ENCODE assay signal across 19 cellular contexts in the genomic region with DNA sequence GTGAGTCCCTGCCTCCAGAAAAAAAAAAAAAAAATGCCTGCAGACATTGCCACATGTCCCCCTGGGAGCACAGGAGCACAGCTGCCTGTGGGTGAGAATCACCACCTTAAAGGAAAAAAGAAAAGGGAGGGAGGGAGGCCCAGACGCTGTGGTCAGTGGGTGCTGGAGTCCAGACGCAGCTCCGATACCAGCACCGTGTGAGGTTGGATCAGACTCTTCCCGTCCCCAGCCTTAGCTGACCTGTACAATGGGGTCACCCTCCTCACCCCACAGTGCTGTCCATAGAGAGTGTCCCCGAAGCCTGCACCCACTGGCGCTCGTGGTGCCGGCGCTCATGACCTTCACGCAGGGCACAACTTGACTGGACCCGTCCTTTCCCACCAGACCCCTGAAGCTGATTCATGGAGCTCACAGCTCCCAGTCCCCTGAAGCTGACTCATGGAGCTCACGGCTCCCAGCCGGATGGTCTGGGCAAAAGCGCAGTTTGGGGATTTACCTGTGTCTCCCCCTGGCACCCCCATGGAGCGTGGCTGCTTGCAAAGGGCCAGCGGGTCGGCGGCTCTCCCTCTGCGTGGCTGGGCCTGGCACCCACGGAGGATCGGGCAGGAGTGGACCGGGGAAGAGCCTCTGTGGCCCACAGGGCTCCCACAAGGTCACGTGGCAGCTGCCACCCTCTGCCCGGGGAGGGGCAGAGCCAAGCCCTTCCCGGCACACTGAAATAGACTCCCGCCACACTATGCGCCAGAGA.
"Had no signal": no experiment of that assay in that cellular context is flagged by ENCODE, and none has a peak within 500 bp of the region (broad histone marks: within the 10 kb centered on the region; RNA-seq: fewer than 3 reads in every experiment).

No MANE protein-coding gene starts in this region.

- DNase-seq: activated CD4-positive, alpha-beta T cell treated with anti-CD3 and anti-CD28 coated beads, Interleukin-2, amount 50 U/mL, for 48 hours; activated naive CD4-positive, alpha-beta T cell treated with Interleukin-2 at 50 U/mL for 16 hours; activated naive CD8-positive, alpha-beta T cell treated with anti-CD3 and anti-CD28 coated beads for 36 hours; activated T-cell treated with anti-CD3 and anti-CD28 coated beads, Interleukin-2, amount 50 U/mL, for 48 hours; foreskin fibroblast; immature natural killer cell; left ventricle myocardium inferior; natural killer cell; ovary; stimulated activated CD4-positive, alpha-beta T cell treated with anti-CD3 and anti-CD28 coated beads, Interleukin-4, amount 100 ng/mL, for 1 hour; stimulated activated naive CD4-positive, alpha-beta T cell; T-helper 9 cell; testis; trophoblast cell had no signal

- H3K36me3 ChIP-seq: left ventricle myocardium inferior, neutrophil, ovary, vagina had no signal

- H3K27me3 ChIP-seq: ovary, testis, vagina had no signal

- H3K27me3 Mint-ChIP-seq: activated naive CD8-positive, alpha-beta T cell treated with anti-CD3 and anti-CD28 coated beads for 36 hours had no signal

- H3K27ac ChIP-seq: coronary artery, left ventricle myocardium inferior, neutrophil, ovary, testis, vagina had no signal

- H3K9me3 Mint-ChIP-seq: activated naive CD8-positive, alpha-beta T cell treated with anti-CD3 and anti-CD28 coated beads for 36 hours; immature natural killer cell; natural killer cell; WTC11 had no signal

- H3K27ac Mint-ChIP-seq: activated naive CD8-positive, alpha-beta T cell treated with anti-CD3 and anti-CD28 coated beads for 36 hours; immature natural killer cell; natural killer cell; WTC11 had no signal

- ATAC-seq: natural killer cell, sciatic nerve had no signal

- H3K9me3 ChIP-seq: left ventricle myocardium inferior, neutrophil, ovary, testis, vagina had no signal

- H3K4me3 Mint-ChIP-seq: activated naive CD8-positive, alpha-beta T cell treated with anti-CD3 and anti-CD28 coated beads for 36 hours; immature natural killer cell; natural killer cell; WTC11 had no signal

- H3K4me3 ChIP-seq: coronary artery, left ventricle myocardium inferior, ovary, testis, vagina had no signal

- H3K4me1 ChIP-seq: testis, vagina had no signal

- H3K36me3 Mint-ChIP-seq: activated naive CD8-positive, alpha-beta T cell treated with anti-CD3 and anti-CD28 coated beads for 36 hours; immature natural killer cell; natural killer cell; WTC11 had no signal

- H3K4me1 Mint-ChIP-seq: immature natural killer cell, natural killer cell had no signal
